ENCODE assay signal across 8 cellular contexts in genomic region chr18:2979871-2980606, GRCh38. TPM values are rescaled to one million over a fixed set of nuclear protein-coding genes. Genes with fewer than 3 reads are reported as not detected.
DNase-seq lines count a peak whose midpoint lies in the region; ATAC-seq lines count a peak whose summit lies in the region.

No MANE protein-coding gene starts in this region.

- peak overlapping the region; percentile 10 for H3K9ac ChIP-seq in SK-N-MC (ENCODE audit: insufficient read length)
- H3K9ac ChIP-seq in subcutaneous abdominal adipose tissue (ENCODE audit: low read length in 5 of 5), result peak overlapping the region in 2 of 5 donors; percentile 37 to 41

- peak overlapping the region; percentile 62 for H3K4me3 ChIP-seq in SK-N-MC
- H3K4me3 ChIP-seq in subcutaneous abdominal adipose tissue (ENCODE audit: low read depth in 1 of 5, low read length in 5 of 5), result peak overlapping the region in 3 of 5 donors; percentile 1 to 23 (median 18)

- H3K27me3 ChIP-seq in subcutaneous abdominal adipose tissue (ENCODE audit: control insufficient read depth in 5 of 5, insufficient read depth in 4 of 5, low read length in 5 of 5), result no peaks in the 10 kb centered on the region

- DNase-seq in activated CD4-positive, alpha-beta T cell treated with anti-CD3 and anti-CD28 coated beads for 48 hours, result peak; percentile 60
- DNase-seq in activated CD4-positive, alpha-beta T cell treated with anti-CD3 and anti-CD28 coated beads, Interleukin-2, amount 50 U/mL, for 1 hour, result no peak
- DNase-seq in SK-N-MC (ENCODE audit: low read depth, low spot score) (peak; percentile 34), left cardiac atrium (no peak), GM03348 (ENCODE audit: low spot score) (no peak), H4 (ENCODE audit: low spot score) (no peak)

- H3K9me3 ChIP-seq in SK-N-MC (ENCODE audit: low read depth, low read length) (no peaks in the 10 kb centered on the region), subcutaneous abdominal adipose tissue (ENCODE audit: control insufficient read depth in 5 of 5, low read length in 5 of 5) (no peaks in the 10 kb centered on the region)

- intact Hi-C loops in left cardiac atrium (cut with DNase I), result no loop called here

- H3K36me3 ChIP-seq in SK-N-MC (ENCODE audit: insufficient read depth, low read length) (no peaks in the 10 kb centered on the region), subcutaneous abdominal adipose tissue (ENCODE audit: control insufficient read depth in 5 of 5, insufficient read depth in 5 of 5, low read length in 5 of 5) (no peaks in the 10 kb centered on the region)

- peak overlapping the region; percentile 92 for H3K27ac ChIP-seq in SK-N-MC
- H3K27ac ChIP-seq in subcutaneous abdominal adipose tissue (ENCODE audit: low read depth, low read length), result peak overlapping the region; percentile 80

- ATAC-seq in left cardiac atrium, result peak; percentile 11 to 28
- no peak for ATAC-seq in GM21825 (IDR thresholded peaks at IDR 0.05; ENCODE audit: unreplicated experiment)

- H3K4me1 ChIP-seq in subcutaneous abdominal adipose tissue (ENCODE audit: control insufficient read depth in 5 of 5, insufficient read depth in 5 of 5, low read length in 5 of 5), result peaks cover 9 to 57% (median 51%) of the 10 kb centered on the region in 5 donors

RNA-seq across cellular contexts. Expression of gene LPIN2, which starts 32.9 kb away (rescaled TPM):
- total RNA-seq in left cardiac atrium, result 10 to 100 TPM; 15.2 to 16.4 TPM
- 17.1 and 21.6 TPM in 2 replicates for total RNA-seq in H4 (2014; rRNA removed; shearing (Covaris generic))

Comparison
In these comparisons a context has a peak if more than half of its experiments do, and no peak if none do; other contexts are left out.
1. DNase-seq: peak in activated CD4-positive, alpha-beta T cell treated with anti-CD3 and anti-CD28 coated beads for 48 hours (single experiment) and SK-N-MC (single experiment); none in activated CD4-positive, alpha-beta T cell treated with anti-CD3 and anti-CD28 coated beads, Interleukin-2, amount 50 U/mL, for 1 hour (single experiment), left cardiac atrium (single experiment), GM03348 (single experiment) and H4 (single experiment).